Comparison of ENCODE assay signal across 8 cellular contexts in genomic region chr19:12733369-12733896, GRCh38. TPM values are rescaled to one million over a fixed set of nuclear protein-coding genes. Genes with fewer than 3 reads are reported as not detected.
DNase-seq lines count a peak whose midpoint lies in the region; ATAC-seq, FAIRE-seq and TF ChIP-seq lines count a peak whose summit lies in the region.

No MANE protein-coding gene starts in this region.

- in situ Hi-C loops in KBM-7 (cut with MboI; ENCODE audit: low pct_unique_long_range_greater_than_20kb, low sequenced_read_pairs) (no loop called here), G401 (cut with HindIII; ENCODE audit: low sequenced_read_pairs) (no loop called here)

- dilution Hi-C loops in endothelial cell of umbilical vein (cut with MboI; ENCODE audit: extremely low pct_ligation_motif_present, low sequenced_read_pairs): no loop called here

- H3K79me2 ChIP-seq in endothelial cell of umbilical vein (ENCODE audit: control insufficient read depth, insufficient read depth, low read length): peaks cover 56% of the 10 kb centered on the region

- peak overlapping the region; percentile 89 for H3K4me2 ChIP-seq in endothelial cell of umbilical vein (ENCODE audit: insufficient read depth, low read length)

- CTCF ChIA-PET in endothelial cell of umbilical vein (lab: Charles Lee): interaction anchor here (0.6 to 2.8 kb wide), 8 partner anchors 9 to 137 kb away, joined by 3 to 12 read pairs (median 4); no protein-coding TSS in a partner anchor

- TF ChIP-seq CTCF in WI38 (IDR thresholded peaks at IDR 0.05; ENCODE audit: low read depth, low read length): 0 out of 2 replicates have a peak, but pooled peaks have one; percentile 19
- TF ChIP-seq CTCF in endothelial cell of umbilical vein (IDR thresholded peaks at IDR 0.05; ENCODE audit: extremely low read depth in 1 of 2, insufficient read depth in 1 of 2, low read depth in 1 of 2, low read length in 2 of 2): peak; percentile 21 to 32

- no peak for ATAC-seq in GM21381 (IDR thresholded peaks at IDR 0.05; ENCODE audit: unreplicated experiment)
- no peak for ATAC-seq in HG03039 (IDR thresholded peaks at IDR 0.05; ENCODE audit: unreplicated experiment)

- H3K36me3 ChIP-seq in endothelial cell of umbilical vein (ENCODE audit: control insufficient read depth in 2 of 2, extremely low read depth in 1 of 2, insufficient read depth in 2 of 2, low read length in 2 of 2): peaks cover 9 to 27% of the 10 kb centered on the region in 2 experiments
- peaks cover 29% of the 10 kb centered on the region for H3K36me3 ChIP-seq in neuron (ENCODE audit: insufficient read depth, low read length)

- TF ChIP-seq POLR2A in endothelial cell of umbilical vein (IDR thresholded peaks at IDR 0.05; ENCODE audit: low read depth, low read length): no peak

- no peaks in the 10 kb centered on the region for H3K9me1 ChIP-seq in endothelial cell of umbilical vein (replicated peaks; ENCODE audit: control insufficient read depth, extremely low read depth, insufficient read depth, low read length)

- H3K27ac ChIP-seq in endothelial cell of umbilical vein (ENCODE audit: insufficient read depth, low read depth, low read length): peak overlapping the region; percentile 88

- peaks cover 23% of the 10 kb centered on the region for H3K4me1 ChIP-seq in endothelial cell of umbilical vein (ENCODE audit: control insufficient read depth, extremely low read depth, insufficient read depth, low read length)
- H3K4me1 ChIP-seq in neuron (ENCODE audit: insufficient read depth, low read length): peaks cover 26% of the 10 kb centered on the region

- peak overlapping the region; percentile 98 for H3K9ac ChIP-seq in endothelial cell of umbilical vein (replicated peaks; ENCODE audit: extremely low read depth, insufficient read depth, low read length)

- H3K27me3 ChIP-seq in endothelial cell of umbilical vein (ENCODE audit: control insufficient read depth in 2 of 2, insufficient read depth in 2 of 2, low read length in 2 of 2): no peaks in the 10 kb centered on the region
- H3K27me3 ChIP-seq in neuron (ENCODE audit: insufficient read depth, low read length): no peaks in the 10 kb centered on the region

- H2AFZ ChIP-seq in endothelial cell of umbilical vein (ENCODE audit: low read depth, low read length): no peak overlapping the region
- H2AFZ ChIP-seq in neuron (ENCODE audit: low read depth, low read length): no peak overlapping the region

- no peaks in the 10 kb centered on the region for H4K20me1 ChIP-seq in endothelial cell of umbilical vein (replicated peaks; ENCODE audit: control insufficient read depth, extremely low read depth, insufficient read depth, low read length)

- BruUV-seq in endothelial cell of umbilical vein (replicated peaks; lab: Mats Ljungman, UMichigan): TSS peak; percentile 50

- POLR2A ChIA-PET in endothelial cell of umbilical vein (lab: Charles Lee): interaction anchor here (2.9 kb wide), 1 partner anchor 11 kb away, joined by 14 read pairs; the partner anchor contains the start of gene TNPO2

- intact Hi-C loops in endothelial cell of umbilical vein (cut with micrococcal nuclease): loop anchor here (10.0 kb wide), 1 partner anchor 119 kb away; the partner anchor contains the start of genes ZNF490 and ZNF791

- peak; percentile 81 for FAIRE-seq in endothelial cell of umbilical vein (lab: Jason Lieb, UNC)

- no peaks in the 10 kb centered on the region for H3K9me3 ChIP-seq in endothelial cell of umbilical vein (replicated peaks; ENCODE audit: control insufficient read depth, insufficient read depth, low read length)
- no peaks in the 10 kb centered on the region for H3K9me3 ChIP-seq in neuron (ENCODE audit: low read length)

- DNase-seq in DMS 273 treated with DMSO at 0.1 percent for 48 hours (lab: John Stamatoyannopoulos, UW) (peak; percentile 50), KBM-7 (peak; percentile 74), endothelial cell of umbilical vein (ENCODE audit: low read depth, low spot score) (peak; percentile 29), G401 (ENCODE audit: low spot score) (no peak)

- H3K4me3 ChIP-seq in WI38 (ENCODE audit: low read depth, low read length) (peak overlapping the region; percentile 97), endothelial cell of umbilical vein (replicated peaks in 1 of 3; ENCODE audit: insufficient read depth in 1 of 3, low read depth in 1 of 3, low read length in 3 of 3) (peak overlapping the region; percentile 75 to 85 (median 82)), neuron (ENCODE audit: low read length) (peak overlapping the region; percentile 74)

TF ChIP-seq in endothelial cell of umbilical vein, 7 proteins besides CTCF, POLR2A, EP300 and RAD21:
- TF ChIP-seq GATA2 (IDR thresholded peaks at IDR 0.05; ENCODE audit: insufficient read depth, insufficient read length, low read depth, low read length) (no peak), MYC (IDR thresholded peaks at IDR 0.05; ENCODE audit: low read depth, low read length) (no peak)

RNA-seq across cellular contexts. Expression of gene TRIR, which starts 1.1 kb away (rescaled TPM):
- total RNA-seq in endothelial cell of umbilical vein: 208 and 213 TPM in 2 replicates
- 240 and 263 TPM in 2 replicates for polyA plus RNA-seq in endothelial cell of umbilical vein
- polyA plus RNA-seq in endothelial cell of umbilical vein (2011; cell fraction: cytosol; rRNA removed): 229 and 274 TPM in 2 replicates
- polyA plus RNA-seq in endothelial cell of umbilical vein (2011; cell fraction: nucleus; rRNA removed): 139 and 163 TPM in 2 replicates
- 252 and 266 TPM in 2 replicates for polyA plus RNA-seq in endothelial cell of umbilical vein (2012)
- 64.0 and 65.3 TPM in 2 replicates for polyA minus RNA-seq in endothelial cell of umbilical vein
- polyA minus RNA-seq in endothelial cell of umbilical vein (2011; cell fraction: cytosol; rRNA and poly(A)+ RNA removed): 65.3 TPM
- polyA minus RNA-seq in endothelial cell of umbilical vein (2011; cell fraction: nucleus; rRNA and poly(A)+ RNA removed): 22.7 and 27.4 TPM in 2 replicates
- 621 and 678 TPM in 2 replicates for total RNA-seq in G401 (2014; rRNA removed; shearing (Covaris generic))

RNA-seq across cellular contexts. Expression of gene GET3, which starts 3.9 kb away (rescaled TPM):
- total RNA-seq in endothelial cell of umbilical vein: 74.8 and 77.0 TPM in 2 replicates
- polyA plus RNA-seq in endothelial cell of umbilical vein: 197 and 217 TPM in 2 replicates
- polyA plus RNA-seq in endothelial cell of umbilical vein (2011; cell fraction: cytosol; rRNA removed): 198 and 202 TPM in 2 replicates
- 117 and 122 TPM in 2 replicates for polyA plus RNA-seq in endothelial cell of umbilical vein (2011; cell fraction: nucleus; rRNA removed)
- 120 and 122 TPM in 2 replicates for polyA plus RNA-seq in endothelial cell of umbilical vein (2012)
- 102 and 109 TPM in 2 replicates for polyA minus RNA-seq in endothelial cell of umbilical vein
- polyA minus RNA-seq in endothelial cell of umbilical vein (2011; cell fraction: cytosol; rRNA and poly(A)+ RNA removed): 62.0 TPM
- polyA minus RNA-seq in endothelial cell of umbilical vein (2011; cell fraction: nucleus; rRNA and poly(A)+ RNA removed): 15.6 and 27.7 TPM in 2 replicates
- 232 and 263 TPM in 2 replicates for total RNA-seq in G401 (2014; rRNA removed; shearing (Covaris generic))

RNA-seq across cellular contexts. Expression of gene TNPO2, which starts 9.7 kb away (rescaled TPM):
- 84.6 and 94.5 TPM in 2 replicates for total RNA-seq in endothelial cell of umbilical vein
- polyA plus RNA-seq in endothelial cell of umbilical vein: 98.8 and 104 TPM in 2 replicates
- 55.5 and 63.9 TPM in 2 replicates for polyA plus RNA-seq in endothelial cell of umbilical vein (2011; cell fraction: cytosol; rRNA removed)
- 406 TPM in 2 replicates for polyA plus RNA-seq in endothelial cell of umbilical vein (2011; cell fraction: nucleus; rRNA removed)
- 46.3 and 67.8 TPM in 2 replicates for polyA plus RNA-seq in endothelial cell of umbilical vein (2012)
- polyA minus RNA-seq in endothelial cell of umbilical vein: 157 and 176 TPM in 2 replicates
- 76.4 TPM for polyA minus RNA-seq in endothelial cell of umbilical vein (2011; cell fraction: cytosol; rRNA and poly(A)+ RNA removed)
- 155 and 156 TPM in 2 replicates for polyA minus RNA-seq in endothelial cell of umbilical vein (2011; cell fraction: nucleus; rRNA and poly(A)+ RNA removed)
- 43.9 and 63.1 TPM in 2 replicates for total RNA-seq in G401 (2014; rRNA removed; shearing (Covaris generic))

RNA-seq across cellular contexts. Expression of gene BEST2, which starts 18.2 kb away (rescaled TPM):
- not detected in 2 replicates for total RNA-seq in endothelial cell of umbilical vein
- polyA plus RNA-seq in endothelial cell of umbilical vein: not detected in 2 replicates
- not detected in 2 replicates for polyA plus RNA-seq in endothelial cell of umbilical vein (2011; cell fraction: cytosol; rRNA removed)
- polyA plus RNA-seq in endothelial cell of umbilical vein (2011; cell fraction: nucleus; rRNA removed): not detected in 2 replicates
- polyA plus RNA-seq in endothelial cell of umbilical vein (2012): 0.11 TPM in 1 of 2 replicates, not detected in the other
- polyA minus RNA-seq in endothelial cell of umbilical vein: not detected in 2 replicates
- not detected for polyA minus RNA-seq in endothelial cell of umbilical vein (2011; cell fraction: cytosol; rRNA and poly(A)+ RNA removed)
- polyA minus RNA-seq in endothelial cell of umbilical vein (2011; cell fraction: nucleus; rRNA and poly(A)+ RNA removed): not detected in 2 replicates
- not detected in 2 replicates for total RNA-seq in G401 (2014; rRNA removed; shearing (Covaris generic))

RNA-seq across cellular contexts. Expression of gene FBXW9, which starts 37.0 kb away (rescaled TPM):
- 11.6 and 12.4 TPM in 2 replicates for total RNA-seq in endothelial cell of umbilical vein
- polyA plus RNA-seq in endothelial cell of umbilical vein: 19.3 and 26.4 TPM in 2 replicates
- polyA plus RNA-seq in endothelial cell of umbilical vein (2011; cell fraction: cytosol; rRNA removed): 12.6 and 16.6 TPM in 2 replicates
- polyA plus RNA-seq in endothelial cell of umbilical vein (2011; cell fraction: nucleus; rRNA removed): 14.8 and 16.9 TPM in 2 replicates
- polyA plus RNA-seq in endothelial cell of umbilical vein (2012): 7.5 and 10.9 TPM in 2 replicates
- polyA minus RNA-seq in endothelial cell of umbilical vein: 5.9 and 8.0 TPM in 2 replicates
- polyA minus RNA-seq in endothelial cell of umbilical vein (2011; cell fraction: cytosol; rRNA and poly(A)+ RNA removed): 6.1 TPM
- polyA minus RNA-seq in endothelial cell of umbilical vein (2011; cell fraction: nucleus; rRNA and poly(A)+ RNA removed): 4.2 and 6.6 TPM in 2 replicates
- 39.2 and 41.6 TPM in 2 replicates for total RNA-seq in G401 (2014; rRNA removed; shearing (Covaris generic))
